In the genomic region with DNA sequence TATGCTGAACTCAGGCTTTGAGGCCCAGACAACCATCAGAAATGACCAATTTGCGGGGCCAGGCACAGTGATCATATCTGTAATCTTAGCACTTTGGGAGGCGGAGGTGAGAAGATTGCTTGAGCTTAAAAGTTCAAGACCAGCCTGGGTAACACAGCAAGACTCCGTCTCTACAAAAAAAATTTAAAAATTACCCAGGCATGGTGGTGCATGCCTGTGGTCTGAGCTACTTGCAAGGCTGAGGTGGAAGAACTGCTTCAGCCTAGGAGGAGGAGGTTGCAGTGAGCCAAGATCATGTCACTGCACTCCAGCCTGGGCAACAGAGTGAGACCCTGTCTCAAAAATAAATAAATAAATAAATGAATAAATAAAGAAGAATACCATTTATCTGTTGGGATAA, we compare ENCODE assay signal across 14 cellular contexts.
DNase-seq lines count a peak whose midpoint lies in the region; ATAC-seq and TF ChIP-seq lines count a peak whose summit lies in the region.
"Had no signal": no experiment of that assay in that cellular context is flagged by ENCODE, and none has a peak within 500 bp of the region (broad histone marks: within the 10 kb centered on the region; RNA-seq: fewer than 3 reads in every experiment).

No MANE protein-coding gene starts in this region.

- TF ChIP-seq CTCF in endodermal cell (conservative IDR thresholded peaks at IDR 0.05) (no peak), natural killer cell (IDR thresholded peaks at IDR 0.05) (no peak), vagina (IDR thresholded peaks at IDR 0.05) (no peak)

- peak; percentile 27 for DNase-seq in M059J (ENCODE audit: low read depth)
- DNase-seq in endodermal cell, result no peak
- DNase-seq in natural killer cell, result no peak
- no peak for DNase-seq in vagina (ENCODE audit: extremely low spot score in 2 of 2)
- DNase-seq in stimulated activated CD4-positive, alpha-beta T cell treated with anti-CD3 and anti-CD28 coated beads, Interleukin-15, amount 100 ng/mL, for 24 hours, result no peak
- no peak for DNase-seq in NAMALWA (ENCODE audit: low spot score)
- DNase-seq in activated CD4-positive, alpha-beta T cell treated with anti-CD3 and anti-CD28 coated beads, Interleukin-2, amount 10 ng/mL, durations not matched to agents 7 days and 5 days, result no peak
- DNase-seq: MM.1S, NCI-H1930, NCI-H2171, NCI-H82 had no signal

- H3K27me3 ChIP-seq in endodermal cell (ENCODE audit: control insufficient read depth, insufficient read depth, low read length, poor library complexity, severe bottlenecking) (no peaks in the 10 kb centered on the region), vagina (no peaks in the 10 kb centered on the region)
- H3K27me3 ChIP-seq: BLaER1 treated with 17β-estradiol and CSF1 and Interleukin-3, amounts not matched to agents 10 nM and 100 nM had no signal

- H3K36me3 Mint-ChIP-seq in endodermal cell (ENCODE audit: low read depth) (peaks cover 32% of the 10 kb centered on the region), natural killer cell (peaks cover 3% of the 10 kb centered on the region)
- peaks cover 14% of the 10 kb centered on the region for H3K36me3 Mint-ChIP-seq in activated CD4-positive, alpha-beta T cell treated with anti-CD3 and anti-CD28 coated beads, Interleukin-2, amount 10 ng/mL, durations not matched to agents 7 days and 5 days (ENCODE audit: low read depth)

- H3K4me3 Mint-ChIP-seq in endodermal cell (no peak overlapping the region), natural killer cell (no peak overlapping the region)
- no peak overlapping the region for H3K4me3 Mint-ChIP-seq in activated CD4-positive, alpha-beta T cell treated with anti-CD3 and anti-CD28 coated beads, Interleukin-2, amount 10 ng/mL, durations not matched to agents 7 days and 5 days

- H3K27ac ChIP-seq in endodermal cell (ENCODE audit: low read depth, low read length) (no peak overlapping the region), vagina (peak overlapping the region; percentile 95)

- H3K4me1 ChIP-seq in endodermal cell (ENCODE audit: control insufficient read depth, insufficient read depth, low read length) (no peaks in the 10 kb centered on the region), vagina (peaks cover 28% of the 10 kb centered on the region)

- H3K4me3 ChIP-seq in endodermal cell (ENCODE audit: low read length) (no peak overlapping the region), vagina (no peak overlapping the region)
- H3K4me3 ChIP-seq: BLaER1 treated with 17β-estradiol and CSF1 and Interleukin-3, amounts not matched to agents 10 nM and 100 nM had no signal

- no peak overlapping the region for H3K9ac ChIP-seq in endodermal cell (ENCODE audit: extremely low read depth, low read length, poor library complexity, severe bottlenecking)
- H3K9ac ChIP-seq: BLaER1 treated with 17β-estradiol and CSF1 and Interleukin-3, amounts not matched to agents 10 nM and 100 nM had no signal

- POLR2A ChIA-PET in activated CD4-positive, alpha-beta T cell treated with anti-CD3 and anti-CD28 coated beads, Interleukin-2, amount 10 ng/mL, durations not matched to agents 7 days and 5 days (lab: Charles Lee), result no interaction called here

- H3K36me3 ChIP-seq in endodermal cell (ENCODE audit: control insufficient read depth, insufficient read depth, low read length) (peaks cover 23% of the 10 kb centered on the region), vagina (no peaks in the 10 kb centered on the region)

- intact Hi-C loops in natural killer cell (cut with micrococcal nuclease) (loop anchor here (5.0 kb wide), 1 partner anchor 157 kb away; the partner anchor contains the start of gene EIF4G3), vagina (cut with DNase I) (no loop called here)

- no peak for TF ChIP-seq POLR2A in vagina (IDR thresholded peaks at IDR 0.05)

- no peaks in the 10 kb centered on the region for H3K27me3 Mint-ChIP-seq in endodermal cell (ENCODE audit: insufficient read depth)
- H3K27me3 Mint-ChIP-seq in natural killer cell (ENCODE audit: low read depth in 2 of 2), result no peaks in the 10 kb centered on the region
- no peaks in the 10 kb centered on the region for H3K27me3 Mint-ChIP-seq in activated CD4-positive, alpha-beta T cell treated with anti-CD3 and anti-CD28 coated beads, Interleukin-2, amount 10 ng/mL, durations not matched to agents 7 days and 5 days

- peaks cover 11% of the 10 kb centered on the region for H3K9me3 Mint-ChIP-seq in endodermal cell
- no peaks in the 10 kb centered on the region for H3K9me3 Mint-ChIP-seq in natural killer cell
- peaks cover 2% of the 10 kb centered on the region for H3K9me3 Mint-ChIP-seq in activated CD4-positive, alpha-beta T cell treated with anti-CD3 and anti-CD28 coated beads, Interleukin-2, amount 10 ng/mL, durations not matched to agents 7 days and 5 days

- CTCF ChIA-PET in activated CD4-positive, alpha-beta T cell treated with anti-CD3 and anti-CD28 coated beads, Interleukin-2, amount 10 ng/mL, durations not matched to agents 7 days and 5 days (lab: Charles Lee), result interaction anchor here (2.1 kb wide), 1 partner anchor 15 kb away, joined by 6 read pairs; no protein-coding TSS in a partner anchor

- H3K9me3 ChIP-seq in endodermal cell (ENCODE audit: control insufficient read depth, low read length) (peaks cover 12% of the 10 kb centered on the region), vagina (no peaks in the 10 kb centered on the region)

- ATAC-seq in natural killer cell, result peak in 2 of 3 donors; percentile 20 to 34
- ATAC-seq: Panc1, Right ventricle myocardium inferior had no signal

- peak overlapping the region; percentile 28 for H3K27ac Mint-ChIP-seq in endodermal cell
- peak overlapping the region; percentile 81 to 85 for H3K27ac Mint-ChIP-seq in natural killer cell
- H3K27ac Mint-ChIP-seq in activated CD4-positive, alpha-beta T cell treated with anti-CD3 and anti-CD28 coated beads, Interleukin-2, amount 10 ng/mL, durations not matched to agents 7 days and 5 days, result no peak overlapping the region

- H3K4me1 Mint-ChIP-seq in endodermal cell (peaks cover 12% of the 10 kb centered on the region), natural killer cell (peaks cover 32 to 45% of the 10 kb centered on the region in 2 donors)
- peaks cover 25% of the 10 kb centered on the region for H3K4me1 Mint-ChIP-seq in activated CD4-positive, alpha-beta T cell treated with anti-CD3 and anti-CD28 coated beads, Interleukin-2, amount 10 ng/mL, durations not matched to agents 7 days and 5 days

- WGBS in endodermal cell (ENCODE audit: insufficient coverage in 1 of 2, insufficient read length in 1 of 2), 2 experiments, result 92 to 94% methylated on average over 2 to 3 of the region's 3 CpGs
